ENCODE assay signal across 18 cellular contexts in the genomic region with DNA sequence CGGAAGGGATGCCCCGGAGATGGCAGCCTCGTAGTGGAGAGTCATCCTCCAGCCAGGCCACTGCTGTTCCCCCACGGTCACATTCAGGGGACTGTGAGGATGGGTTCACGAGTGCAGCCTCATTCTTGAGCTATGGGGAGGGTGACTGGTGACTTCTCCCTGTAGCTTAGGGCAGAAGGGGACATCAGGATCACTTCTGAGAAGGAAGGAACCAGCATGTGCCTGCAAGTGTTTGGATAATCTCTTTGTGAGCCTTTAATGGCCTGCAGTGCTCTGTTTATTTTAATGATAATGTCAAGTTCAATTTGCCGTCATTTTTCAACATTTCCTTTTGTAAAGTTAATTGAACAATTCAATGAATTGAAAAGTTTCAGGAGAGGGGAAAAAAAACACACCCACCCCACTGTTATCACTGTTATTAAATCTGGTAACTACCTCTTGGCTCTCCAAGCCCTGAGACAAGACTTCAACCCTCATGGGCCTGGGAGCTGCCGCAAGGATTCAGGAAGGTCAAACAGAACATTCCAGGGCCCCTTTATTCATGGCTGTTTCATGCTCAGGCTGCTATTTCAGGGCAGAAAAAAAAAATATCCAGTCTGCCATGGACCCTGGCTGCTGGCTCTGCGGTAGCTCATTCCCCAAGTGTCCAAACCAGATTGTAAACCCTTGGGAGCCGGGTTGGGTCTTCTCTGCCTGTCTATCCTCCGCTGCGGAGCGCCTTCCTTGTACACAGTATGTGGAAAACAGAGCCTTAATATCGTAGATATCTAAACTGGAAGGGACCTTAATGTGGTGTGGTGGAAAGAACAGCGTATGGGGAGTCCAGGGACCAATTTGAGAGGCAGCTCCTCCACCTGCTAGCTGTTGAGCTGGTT.
DNase-seq lines count a peak whose midpoint lies in the region; ATAC-seq and TF ChIP-seq lines count a peak whose summit lies in the region.
"Had no signal": no experiment of that assay in that cellular context is flagged by ENCODE, and none has a peak within 500 bp of the region (broad histone marks: within the 10 kb centered on the region; RNA-seq: fewer than 3 reads in every experiment).

No MANE protein-coding gene starts in this region.

- H3K4me1 ChIP-seq in right cardiac atrium (ENCODE audit: control insufficient read depth, insufficient read depth, low read length) = no peaks in the 10 kb centered on the region

- DNase-seq in right cardiac atrium (peak in 1 of 3 donors; percentile 55), Right ventricle myocardium superior (no peak), WTC11 (ENCODE audit: low spot score) (no peak), germinal center (ENCODE audit: low spot score) (no peak), NCI-H226 (no peak), NCI-H526 (lab: John Stamatoyannopoulos, UW) (no peak), lower leg skin (ENCODE audit: low spot score in 2 of 2) (no peak)
- DNase-seq: DND-41, GDM1, GOT3, HFFc6, NCI-H1048, NCI-H1436 treated with DMSO at 0.1 percent for 48 hours, NCI-H2107, PC-9 had no signal

- H3K27me3 ChIP-seq in right cardiac atrium (ENCODE audit: control insufficient read depth, insufficient read depth) = no peaks in the 10 kb centered on the region
- H3K27me3 ChIP-seq: BLaER1 treated with 17β-estradiol and CSF1 and Interleukin-3, amounts not matched to agents 10 nM and 100 nM had no signal

- ATAC-seq in right cardiac atrium = peak; percentile 68 to 88
- no peak for ATAC-seq in Right ventricle myocardium superior (ENCODE audit: poor library complexity)
- ATAC-seq in WTC11 = peak; percentile 55

- H3K4me3 Mint-ChIP-seq in WTC11 = no peak overlapping the region
- H3K4me3 Mint-ChIP-seq in nephron = no peak overlapping the region
- H3K4me3 Mint-ChIP-seq: HFFc6 had no signal

- H3K4me1 Mint-ChIP-seq in WTC11 (peaks cover 32% of the 10 kb centered on the region), nephron (peaks cover 33% of the 10 kb centered on the region)

- POLR2A ChIA-PET in WTC11 (lab: Charles Lee) = no interaction called here

- no peak for TF ChIP-seq POLR2A in lower leg skin (IDR thresholded peaks at IDR 0.05)

- WGBS in right cardiac atrium = 62% methylated on average over 13 of the region's 14 CpGs
- 85 to 89% methylated on average over 11 to 14 of the region's 14 CpGs for WGBS in lower leg skin, 2 donors

- no peak overlapping the region for H3K27ac ChIP-seq in right cardiac atrium (ENCODE audit: low read length)
- H3K27ac ChIP-seq: BLaER1 treated with 17β-estradiol and CSF1 and Interleukin-3, amounts not matched to agents 10 nM and 100 nM; KMS-11; PC-9 had no signal

- TF ChIP-seq CTCF in WTC11 (IDR thresholded peaks at IDR 0.05) = no peak
- TF ChIP-seq CTCF in nephron (IDR thresholded peaks at IDR 0.05; ENCODE audit: unreplicated experiment in 3 of 3) = no peak
- TF ChIP-seq CTCF in lower leg skin (IDR thresholded peaks at IDR 0.05) = no peak

- CTCF ChIA-PET in WTC11 (lab: Charles Lee) = interaction anchor here (0.5 to 4.0 kb wide), 17 partner anchors 10 to 211 kb away, joined by 3 to 20 read pairs (median 3); a partner anchor contains a TSS

- no peaks in the 10 kb centered on the region for H3K9me3 ChIP-seq in right cardiac atrium (ENCODE audit: control insufficient read depth, low read length)
- H3K9me3 ChIP-seq: BLaER1 treated with 17β-estradiol and CSF1 and Interleukin-3, amounts not matched to agents 10 nM and 100 nM had no signal

- H3K9me3 Mint-ChIP-seq in WTC11 (no peaks in the 10 kb centered on the region), nephron (no peaks in the 10 kb centered on the region)
- H3K9me3 Mint-ChIP-seq: HFFc6 had no signal

- H3K27me3 Mint-ChIP-seq in WTC11 (ENCODE audit: low read depth) (peaks cover 91% of the 10 kb centered on the region), nephron (ENCODE audit: low read depth) (peaks cover 21% of the 10 kb centered on the region)

- intact Hi-C loops in right cardiac atrium (cut with DNase I) (loop anchor here in 1 of 4 donors (10.0 kb wide), 1 partner anchor 68 kb away; no protein-coding TSS in a partner anchor), Right ventricle myocardium superior (cut with DNase I) (loop anchor here (10.0 kb wide), 1 partner anchor 208 kb away; no protein-coding TSS in a partner anchor), lower leg skin (cut with DNase I; ENCODE audit: low total_unique reads) (no loop called here)

- H3K27ac Mint-ChIP-seq in WTC11 = no peak overlapping the region
- H3K27ac Mint-ChIP-seq in nephron = peak overlapping the region; percentile 41 to 79 (median 69)
- H3K27ac Mint-ChIP-seq: HFFc6 had no signal

- H3K4me3 ChIP-seq in right cardiac atrium (ENCODE audit: low read length) (no peak overlapping the region), lower leg skin (ENCODE audit: low read depth, poor library complexity, severe bottlenecking) (no peak overlapping the region)
- H3K4me3 ChIP-seq: BLaER1 treated with 17β-estradiol and CSF1 and Interleukin-3, amounts not matched to agents 10 nM and 100 nM; PC-9 had no signal

- H3K36me3 Mint-ChIP-seq in WTC11 (no peaks in the 10 kb centered on the region), nephron (ENCODE audit: low read depth) (no peaks in the 10 kb centered on the region)

TF ChIP-seq in WTC11, 78 proteins besides CTCF, POLR2A, EP300 and RAD21:
- TF ChIP-seq SMAD4 (CRISPR knock-in tag; IDR thresholded peaks at IDR 0.05) = no peak
